Comparison of ENCODE assay signal across 22 cellular contexts in genomic region chr2:212945526-212945925, GRCh38.
"Had no signal": no experiment of that assay in that cellular context is flagged by ENCODE, and none has a peak within 500 bp of the region (broad histone marks: within the 10 kb centered on the region; RNA-seq: fewer than 3 reads in every experiment).

No MANE protein-coding gene starts in this region.

- H3K4me3 Mint-ChIP-seq: endodermal cell; naive thymus-derived CD8-positive, alpha-beta T cell; type B pancreatic cell had no signal

- H3K79me2 ChIP-seq: hepatocyte had no signal

- H3K4me2 ChIP-seq: hepatocyte had no signal

- H3K4me3 ChIP-seq: coronary artery, hepatocyte, lung, mucosa of descending colon, skin epidermis, suprapubic skin, thyroid gland had no signal

- H3K9me3 ChIP-seq: mucosa of descending colon, suprapubic skin, thyroid gland had no signal

- FAIRE-seq: endothelial cell of umbilical vein, urothelium cell line had no signal

- H3K27ac ChIP-seq: coronary artery, foreskin keratinocyte, hepatocyte, skin epidermis, suprapubic skin, thyroid gland had no signal

- H3K27me3 ChIP-seq: foreskin keratinocyte, hepatocyte, suprapubic skin, thyroid gland had no signal

- DNase-seq: effector CD4-positive, alpha-beta T cell; endodermal cell; erythroblast; foreskin keratinocyte; head of caudate nucleus; left colon; left ventricle myocardium superior; mucosa of descending colon; naive thymus-derived CD8-positive, alpha-beta T cell; posterior cingulate gyrus; stimulated activated CD4-positive, alpha-beta T cell treated with anti-CD3 and anti-CD28 coated beads, Interleukin-2, amount 100 ng/mL, for 48 hours; stimulated activated naive CD8-positive, alpha-beta T cell treated with anti-CD3 and anti-CD28 coated beads, Interleukin-15, Interleukin-2, amounts not matched to agents 100 U/mL and 50 U/mL, for 24 hours; thyroid gland had no signal

- H3K27ac Mint-ChIP-seq: endodermal cell; naive thymus-derived CD8-positive, alpha-beta T cell; type B pancreatic cell had no signal

- ATAC-seq: foreskin keratinocyte; left colon; left ventricle myocardium superior; mucosa of descending colon; naive thymus-derived CD8-positive, alpha-beta T cell; sciatic nerve; stimulated activated naive CD8-positive, alpha-beta T cell treated with anti-CD3 and anti-CD28 coated beads, Interleukin-15, Interleukin-2, amounts not matched to agents 100 U/mL and 50 U/mL, for 24 hours had no signal

- H3K36me3 Mint-ChIP-seq: naive thymus-derived CD8-positive, alpha-beta T cell; type B pancreatic cell had no signal

- H3K36me3 ChIP-seq: suprapubic skin, thyroid gland had no signal

- H3K9me3 Mint-ChIP-seq: endodermal cell, type B pancreatic cell had no signal

- H2AFZ ChIP-seq: hepatocyte had no signal
